In the genomic region with DNA sequence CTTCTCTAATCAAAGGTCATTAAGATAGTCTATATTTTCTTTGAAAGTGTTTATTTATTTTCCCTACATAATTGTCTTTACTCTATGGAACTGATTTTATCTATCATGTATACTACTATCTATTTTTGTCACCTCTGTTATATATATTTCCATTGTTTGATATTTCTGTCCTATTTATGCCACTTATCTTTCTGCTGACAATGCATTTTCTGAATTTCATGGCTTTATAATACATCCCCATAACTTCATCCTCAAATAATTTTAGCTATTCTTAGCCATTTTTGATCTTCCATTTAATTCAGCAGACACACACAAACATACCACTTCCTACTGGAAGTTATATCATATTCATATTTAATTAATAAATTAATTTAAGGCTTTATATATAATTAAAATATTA, we compare ENCODE assay signal across 1 cellular context.
A peak's percentile ranks its signal among the peaks of the same experiment; 100 is the strongest.
TF ChIP-seq lines count a peak whose summit lies in the region.

No MANE protein-coding gene starts in this region.

TF ChIP-seq in IMR-90, 13 proteins besides CTCF, POLR2A, EP300 and RAD21:
- TF ChIP-seq, protein P1, sequence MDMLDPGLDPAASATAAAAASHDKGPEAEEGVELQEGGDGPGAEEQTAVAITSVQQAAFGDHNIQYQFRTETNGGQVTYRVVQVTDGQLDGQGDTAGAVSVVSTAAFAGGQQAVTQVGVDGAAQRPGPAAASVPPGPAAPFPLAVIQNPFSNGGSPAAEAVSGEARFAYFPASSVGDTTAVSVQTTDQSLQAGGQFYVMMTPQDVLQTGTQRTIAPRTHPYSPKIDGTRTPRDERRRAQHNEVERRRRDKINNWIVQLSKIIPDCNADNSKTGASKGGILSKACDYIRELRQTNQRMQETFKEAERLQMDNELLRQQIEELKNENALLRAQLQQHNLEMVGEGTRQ (IDR thresholded peaks at IDR 0.05; ENCODE audit: low read depth, low read length) = no peak
- TF ChIP-seq CHD1 (IDR thresholded peaks at IDR 0.05; ENCODE audit: low read depth, low read length) = no peak
- TF ChIP-seq MAFK (IDR thresholded peaks at IDR 0.05; ENCODE audit: low read depth, low read length) = peak; percentile 99
